ENCODE assay signal across 1 cellular context in the genomic region with DNA sequence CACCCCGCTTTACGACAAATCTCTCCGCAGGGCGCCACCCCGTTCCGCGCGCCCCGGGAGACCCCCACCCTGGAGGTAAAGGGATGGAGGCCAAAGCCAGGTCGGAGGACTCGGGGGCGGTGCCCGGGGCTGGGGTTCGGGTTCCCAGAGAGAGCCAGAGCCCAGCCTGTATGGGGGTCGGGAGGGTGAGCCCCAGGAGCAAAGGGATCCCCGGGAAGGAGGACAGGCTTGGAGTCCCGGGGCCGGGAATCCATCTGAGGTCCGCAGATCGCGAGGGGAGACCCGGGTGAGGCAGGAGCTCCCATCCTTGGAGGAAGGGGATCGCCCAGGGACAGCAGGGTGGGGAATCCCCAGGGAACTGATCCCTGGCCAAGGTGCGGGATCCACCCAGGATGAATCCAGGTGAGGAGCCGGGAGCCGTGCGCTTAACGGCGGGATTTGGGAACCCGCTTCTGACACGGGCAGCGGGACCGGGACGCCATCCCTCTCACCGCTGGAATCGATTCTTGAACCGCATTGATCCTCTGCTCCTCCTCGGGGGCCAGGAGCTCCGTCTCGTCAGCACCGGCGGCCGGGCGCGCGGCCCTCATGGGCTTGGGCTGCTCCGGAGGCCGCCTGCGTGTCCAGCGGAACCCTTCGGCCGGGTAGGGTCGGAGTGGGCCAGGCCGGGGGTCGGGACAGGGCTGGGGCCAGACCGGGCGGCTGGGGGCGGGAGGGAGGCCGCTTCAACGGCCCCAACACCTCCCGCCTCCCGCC.
TF ChIP-seq lines count a peak whose summit lies in the region.

Gene MMD, minus strand, starts transcription at position 657 of the 756 bp plus-strand sequence. Its CDS starts 140 bp downstream, at position 517.

TF ChIP-seq in HepG2, 621 proteins besides CTCF, POLR2A, EP300 and RAD21 (continued from another document and continues in another):
- TF ChIP-seq ATF2 (CRISPR knock-in tag; IDR thresholded peaks at IDR 0.05): peak; percentile 23; the same call in 1 of the 2 replicates
- TF ChIP-seq RBM39 (IDR thresholded peaks at IDR 0.05; ENCODE audit: low read depth, low read length, poor library complexity, severe bottlenecking): peak; percentile 95
- TF ChIP-seq ZNF615 (CRISPR knock-in tag; IDR thresholded peaks at IDR 0.05; ENCODE audit: borderline replicate concordance): peak; percentile 65; the same call in 1 of the 2 replicates
- TF ChIP-seq ONECUT2 (CRISPR knock-in tag; IDR thresholded peaks at IDR 0.05): peak; percentile 73; the same call in 1 of the 2 replicates
- TF ChIP-seq, protein P1, sequence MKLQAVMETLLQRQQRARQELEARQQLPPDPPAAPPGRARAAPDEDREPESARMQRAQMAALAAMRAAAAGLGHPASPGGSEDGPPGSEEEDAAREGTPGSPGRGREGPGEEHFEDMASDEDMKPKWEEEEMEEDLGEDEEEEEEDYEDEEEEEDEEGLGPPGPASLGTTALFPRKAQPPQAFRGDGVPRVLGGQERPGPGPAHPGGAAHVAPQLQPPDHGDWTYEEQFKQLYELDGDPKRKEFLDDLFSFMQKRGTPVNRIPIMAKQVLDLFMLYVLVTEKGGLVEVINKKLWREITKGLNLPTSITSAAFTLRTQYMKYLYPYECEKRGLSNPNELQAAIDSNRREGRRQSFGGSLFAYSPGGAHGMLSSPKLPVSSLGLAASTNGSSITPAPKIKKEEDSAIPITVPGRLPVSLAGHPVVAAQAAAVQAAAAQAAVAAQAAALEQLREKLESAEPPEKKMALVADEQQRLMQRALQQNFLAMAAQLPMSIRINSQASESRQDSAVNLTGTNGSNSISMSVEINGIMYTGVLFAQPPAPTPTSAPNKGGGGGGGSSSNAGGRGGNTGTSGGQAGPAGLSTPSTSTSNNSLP (IDR thresholded peaks at IDR 0.05; ENCODE audit: low read depth, low read length): no peak
- TF ChIP-seq TBX2 (CRISPR knock-in tag; IDR thresholded peaks at IDR 0.05; ENCODE audit: borderline replicate concordance): peak; percentile 73
- no peak for TF ChIP-seq MAFK (conservative IDR thresholded peaks at IDR 0.05 in 1 of 2, IDR thresholded peaks at IDR 0.05 in 1 of 2; ENCODE audit: low read length in 2 of 2)
- TF ChIP-seq, protein P2, sequence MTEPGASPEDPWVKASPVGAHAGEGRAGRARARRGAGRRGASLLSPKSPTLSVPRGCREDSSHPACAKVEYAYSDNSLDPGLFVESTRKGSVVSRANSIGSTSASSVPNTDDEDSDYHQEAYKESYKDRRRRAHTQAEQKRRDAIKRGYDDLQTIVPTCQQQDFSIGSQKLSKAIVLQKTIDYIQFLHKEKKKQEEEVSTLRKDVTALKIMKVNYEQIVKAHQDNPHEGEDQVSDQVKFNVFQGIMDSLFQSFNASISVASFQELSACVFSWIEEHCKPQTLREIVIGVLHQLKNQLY (CRISPR knock-in tag; IDR thresholded peaks at IDR 0.05): no peak
- TF ChIP-seq MIER3 (CRISPR knock-in tag; IDR thresholded peaks at IDR 0.05; ENCODE audit: borderline replicate concordance): no peak
- TF ChIP-seq PTBP1 (IDR thresholded peaks at IDR 0.05; ENCODE audit: low read depth, low read length, poor library complexity, severe bottlenecking): peak; percentile 83
- TF ChIP-seq TCF7 (IDR thresholded peaks at IDR 0.05; ENCODE audit: low read depth): no peak
- TF ChIP-seq STAT5B (CRISPR knock-in tag; IDR thresholded peaks at IDR 0.05): 0 out of 2 replicates have a peak, but pooled peaks have one; percentile 70
- TF ChIP-seq SMAD9 (CRISPR knock-in tag; IDR thresholded peaks at IDR 0.05): 0 out of 2 replicates have a peak, but pooled peaks have one; percentile 76
- TF ChIP-seq HDAC1 (CRISPR knock-in tag; IDR thresholded peaks at IDR 0.05): peak; percentile 77
- TF ChIP-seq, protein P3, sequence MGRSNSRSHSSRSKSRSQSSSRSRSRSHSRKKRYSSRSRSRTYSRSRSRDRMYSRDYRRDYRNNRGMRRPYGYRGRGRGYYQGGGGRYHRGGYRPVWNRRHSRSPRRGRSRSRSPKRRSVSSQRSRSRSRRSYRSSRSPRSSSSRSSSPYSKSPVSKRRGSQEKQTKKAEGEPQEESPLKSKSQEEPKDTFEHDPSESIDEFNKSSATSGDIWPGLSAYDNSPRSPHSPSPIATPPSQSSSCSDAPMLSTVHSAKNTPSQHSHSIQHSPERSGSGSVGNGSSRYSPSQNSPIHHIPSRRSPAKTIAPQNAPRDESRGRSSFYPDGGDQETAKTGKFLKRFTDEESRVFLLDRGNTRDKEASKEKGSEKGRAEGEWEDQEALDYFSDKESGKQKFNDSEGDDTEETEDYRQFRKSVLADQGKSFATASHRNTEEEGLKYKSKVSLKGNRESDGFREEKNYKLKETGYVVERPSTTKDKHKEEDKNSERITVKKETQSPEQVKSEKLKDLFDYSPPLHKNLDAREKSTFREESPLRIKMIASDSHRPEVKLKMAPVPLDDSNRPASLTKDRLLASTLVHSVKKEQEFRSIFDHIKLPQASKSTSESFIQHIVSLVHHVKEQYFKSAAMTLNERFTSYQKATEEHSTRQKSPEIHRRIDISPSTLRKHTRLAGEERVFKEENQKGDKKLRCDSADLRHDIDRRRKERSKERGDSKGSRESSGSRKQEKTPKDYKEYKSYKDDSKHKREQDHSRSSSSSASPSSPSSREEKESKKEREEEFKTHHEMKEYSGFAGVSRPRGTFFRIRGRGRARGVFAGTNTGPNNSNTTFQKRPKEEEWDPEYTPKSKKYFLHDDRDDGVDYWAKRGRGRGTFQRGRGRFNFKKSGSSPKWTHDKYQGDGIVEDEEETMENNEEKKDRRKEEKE (IDR thresholded peaks at IDR 0.05): no peak
- TF ChIP-seq ZNF549 (CRISPR knock-in tag; IDR thresholded peaks at IDR 0.05): no peak
- no peak for TF ChIP-seq RAD51 (IDR thresholded peaks at IDR 0.05; ENCODE audit: borderline replicate concordance)
- no peak for TF ChIP-seq ATF7-NPFF (CRISPR knock-in tag; IDR thresholded peaks at IDR 0.05; ENCODE audit: low read depth)
- peak; percentile 67 for TF ChIP-seq ZNF619 (CRISPR knock-in tag; IDR thresholded peaks at IDR 0.05)
- no peak for TF ChIP-seq BRCA1 (CRISPR knock-in tag; IDR thresholded peaks at IDR 0.05)
- TF ChIP-seq ZNF331 (CRISPR knock-in tag; IDR thresholded peaks at IDR 0.05): no peak
- peak; percentile 86 for TF ChIP-seq ZNF709 (CRISPR knock-in tag; IDR thresholded peaks at IDR 0.05)
- TF ChIP-seq ZNF75D (CRISPR knock-in tag; IDR thresholded peaks at IDR 0.05; ENCODE audit: borderline replicate concordance): peak; percentile 72; the same call in 1 of the 2 replicates
- TF ChIP-seq ZNF644 (CRISPR knock-in tag; IDR thresholded peaks at IDR 0.05; ENCODE audit: low read depth): no peak
- TF ChIP-seq ZNF30 (CRISPR knock-in tag; IDR thresholded peaks at IDR 0.05): no peak
- TF ChIP-seq, protein P4, sequence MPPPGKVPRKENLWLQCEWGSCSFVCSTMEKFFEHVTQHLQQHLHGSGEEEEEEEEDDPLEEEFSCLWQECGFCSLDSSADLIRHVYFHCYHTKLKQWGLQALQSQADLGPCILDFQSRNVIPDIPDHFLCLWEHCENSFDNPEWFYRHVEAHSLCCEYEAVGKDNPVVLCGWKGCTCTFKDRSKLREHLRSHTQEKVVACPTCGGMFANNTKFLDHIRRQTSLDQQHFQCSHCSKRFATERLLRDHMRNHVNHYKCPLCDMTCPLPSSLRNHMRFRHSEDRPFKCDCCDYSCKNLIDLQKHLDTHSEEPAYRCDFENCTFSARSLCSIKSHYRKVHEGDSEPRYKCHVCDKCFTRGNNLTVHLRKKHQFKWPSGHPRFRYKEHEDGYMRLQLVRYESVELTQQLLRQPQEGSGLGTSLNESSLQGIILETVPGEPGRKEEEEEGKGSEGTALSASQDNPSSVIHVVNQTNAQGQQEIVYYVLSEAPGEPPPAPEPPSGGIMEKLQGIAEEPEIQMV (CRISPR knock-in tag; IDR thresholded peaks at IDR 0.05; ENCODE audit: low read depth): 0 out of 2 replicates have a peak, but pooled peaks have one; percentile 20
- TF ChIP-seq NR1H2 (CRISPR knock-in tag; IDR thresholded peaks at IDR 0.05; ENCODE audit: borderline replicate concordance, low read depth): no peak
- no peak for TF ChIP-seq YEATS2 (CRISPR knock-in tag; IDR thresholded peaks at IDR 0.05; ENCODE audit: borderline replicate concordance)
- no peak for TF ChIP-seq CCDC6 (CRISPR knock-in tag; IDR thresholded peaks at IDR 0.05)
- no peak for TF ChIP-seq HMG20A (CRISPR knock-in tag; IDR thresholded peaks at IDR 0.05; ENCODE audit: borderline replicate concordance)
- peak; percentile 42; the same call in 1 of the 2 replicates for TF ChIP-seq TARDBP (CRISPR knock-in tag; IDR thresholded peaks at IDR 0.05)
- TF ChIP-seq HDAC6 (IDR thresholded peaks at IDR 0.05; ENCODE audit: low read depth, low read length): no peak
- TF ChIP-seq ZNF33B (CRISPR knock-in tag; IDR thresholded peaks at IDR 0.05): peak; percentile 67; the same call in 1 of the 2 replicates
- TF ChIP-seq, protein P5, sequence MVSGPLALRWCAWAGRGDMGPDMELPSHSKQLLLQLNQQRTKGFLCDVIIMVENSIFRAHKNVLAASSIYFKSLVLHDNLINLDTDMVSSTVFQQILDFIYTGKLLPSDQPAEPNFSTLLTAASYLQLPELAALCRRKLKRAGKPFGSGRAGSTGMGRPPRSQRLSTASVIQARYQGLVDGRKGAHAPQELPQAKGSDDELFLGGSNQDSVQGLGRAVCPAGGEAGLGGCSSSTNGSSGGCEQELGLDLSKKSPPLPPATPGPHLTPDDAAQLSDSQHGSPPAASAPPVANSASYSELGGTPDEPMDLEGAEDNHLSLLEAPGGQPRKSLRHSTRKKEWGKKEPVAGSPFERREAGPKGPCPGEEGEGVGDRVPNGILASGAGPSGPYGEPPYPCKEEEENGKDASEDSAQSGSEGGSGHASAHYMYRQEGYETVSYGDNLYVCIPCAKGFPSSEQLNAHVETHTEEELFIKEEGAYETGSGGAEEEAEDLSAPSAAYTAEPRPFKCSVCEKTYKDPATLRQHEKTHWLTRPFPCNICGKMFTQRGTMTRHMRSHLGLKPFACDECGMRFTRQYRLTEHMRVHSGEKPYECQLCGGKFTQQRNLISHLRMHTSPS (CRISPR knock-in tag; IDR thresholded peaks at IDR 0.05; ENCODE audit: low read depth): peak; percentile 70; the same call in 1 of the 2 replicates
- peak; percentile 85; the same call in 1 of the 2 replicates for TF ChIP-seq ZNF816 (CRISPR knock-in tag; IDR thresholded peaks at IDR 0.05; ENCODE audit: borderline replicate concordance)
- TF ChIP-seq ZBTB49 (CRISPR knock-in tag; IDR thresholded peaks at IDR 0.05; ENCODE audit: borderline replicate concordance): no peak
- no peak for TF ChIP-seq MIER2 (CRISPR knock-in tag; IDR thresholded peaks at IDR 0.05)
- TF ChIP-seq DNMT1 (CRISPR knock-in tag; IDR thresholded peaks at IDR 0.05): peak; percentile 11; the same call in 1 of the 2 replicates
- TF ChIP-seq TFE3 (CRISPR knock-in tag; IDR thresholded peaks at IDR 0.05): no peak; the same call in 1 of the 2 replicates
- 0 out of 2 replicates have a peak, but pooled peaks have one; percentile 20 for TF ChIP-seq ZNF281 (CRISPR knock-in tag; IDR thresholded peaks at IDR 0.05; ENCODE audit: borderline replicate concordance)
- no peak for TF ChIP-seq TBL1XR1 (IDR thresholded peaks at IDR 0.05; ENCODE audit: borderline replicate concordance, low read length, partially characterized antibody)
- no peak for TF ChIP-seq ZFP41 (CRISPR knock-in tag; IDR thresholded peaks at IDR 0.05; ENCODE audit: borderline replicate concordance)
